ENCODE assay signal across 1 cellular context in genomic region chr3:42670670-42671069, GRCh38.
A peak's percentile ranks its signal among the peaks of the same experiment; 100 is the strongest.
TF ChIP-seq lines count a peak whose summit lies in the region.

No MANE protein-coding gene starts in this region.

TF ChIP-seq in K562, 482 proteins besides CTCF, POLR2A, EP300 and RAD21:
- TF ChIP-seq ZNF407 (IDR thresholded peaks at IDR 0.05; ENCODE audit: low read depth) (no peak), SMARCB1 (IDR thresholded peaks at IDR 0.05; ENCODE audit: insufficient read length, low read depth) (no peak), POLR3A (IDR thresholded peaks at IDR 0.05; ENCODE audit: borderline replicate concordance, extremely low read depth, insufficient read depth, insufficient read length) (no peak), RFX1 (IDR thresholded peaks at IDR 0.05) (peak; percentile 67)
TF ChIP-seq in K562: peak in this region for 1.
